ENCODE assay signal across 1 cellular context in genomic region chr6:155273438-155273837, GRCh38.
TF ChIP-seq lines count a peak whose summit lies in the region.

No MANE protein-coding gene starts in this region.

TF ChIP-seq in H1, 55 proteins besides CTCF, POLR2A, EP300 and RAD21 (continued from another document):
- TF ChIP-seq MAX (IDR thresholded peaks at IDR 0.05), result 0 out of 2 replicates have a peak, but pooled peaks have one; percentile 19
- TF ChIP-seq KDM4A (IDR thresholded peaks at IDR 0.05; ENCODE audit: low read depth, low read length, severe bottlenecking), result no peak
- no peak for TF ChIP-seq NRF1 (IDR thresholded peaks at IDR 0.05; ENCODE audit: low read depth, low read length)
- peak; percentile 82 for TF ChIP-seq BACH1 (IDR thresholded peaks at IDR 0.05; ENCODE audit: low read length)
